Comparison of ENCODE assay signal across 7 cellular contexts in genomic region chr6:64486952-64487351, GRCh38.
"Had no signal": no experiment of that assay in that cellular context is flagged by ENCODE, and none has a peak within 500 bp of the region (broad histone marks: within the 10 kb centered on the region; RNA-seq: fewer than 3 reads in every experiment).

No MANE protein-coding gene starts in this region.

- H3K36me3 Mint-ChIP-seq: IgD-negative memory B cell had no signal

- FAIRE-seq: HepG2, HTR-8/SVneo, K562 had no signal

- DNase-seq: IMR-90, KBM-7, KG1 had no signal

- H3K27me3 Mint-ChIP-seq: IgD-negative memory B cell had no signal

- H3K4me1 Mint-ChIP-seq: IgD-negative memory B cell had no signal

- H3K27ac Mint-ChIP-seq: IgD-negative memory B cell had no signal

- H3K4me3 Mint-ChIP-seq: IgD-negative memory B cell had no signal
